38 cellular contexts compared by ENCODE assay signal in genomic region chrX:9372866-9373265, GRCh38.
"Had no signal": no experiment of that assay in that cellular context is flagged by ENCODE, and none has a peak within 500 bp of the region (broad histone marks: within the 10 kb centered on the region; RNA-seq: fewer than 3 reads in every experiment).

No MANE protein-coding gene starts in this region.

- H3K4me1 ChIP-seq: adrenal gland had no signal

- DNase-seq: activated B cell treated with CpG ODN at 0.5 μM for 24 hours; activated CD4-positive, alpha-beta memory T cell treated with anti-CD3 and anti-CD28 coated beads for 36 hours; activated CD4-positive, alpha-beta T cell treated with anti-CD3 and anti-CD28 coated beads for 4 hours; activated CD4-positive, alpha-beta T cell treated with anti-CD3 and anti-CD28 coated beads, Interleukin-2, amount 10 ng/mL, durations not matched to agents 24 days and 14 days; activated CD4-positive, alpha-beta T cell treated with anti-CD3 and anti-CD28 coated beads, Interleukin-2, amount 50 U/mL, for 1 hour; activated CD4-positive, alpha-beta T cell treated with anti-CD3 and anti-CD28 coated beads, Interleukin-2, amount 50 U/mL, for 4 hours; activated CD4-positive, CD25-positive, alpha-beta regulatory T cell treated with anti-CD3 and anti-CD28 coated beads, Interleukin-2, amount 50 U/mL, for 72 hours; activated CD8-positive, alpha-beta memory T cell treated with anti-CD3 and anti-CD28 coated beads, Interleukin-2, amount 50 U/mL, for 4 hours; activated CD8-positive, alpha-beta T cell treated with anti-CD3 and anti-CD28 coated beads for 36 hours; activated effector memory CD4-positive, alpha-beta T cell treated with anti-CD3 and anti-CD28 coated beads, Interleukin-2, amount 50 U/mL, for 16 hours; activated gamma-delta T cell treated with Interleukin-2 at 50 U/mL for 16 hours; activated naive CD4-positive, alpha-beta T cell; activated naive CD4-positive, alpha-beta T cell treated with anti-CD3 and anti-CD28 coated beads for 36 hours; activated naive CD4-positive, alpha-beta T cell treated with anti-CD3 and anti-CD28 coated beads, Interleukin-2, amount 50 U/mL, for 16 hours; activated naive CD8-positive, alpha-beta T cell treated with anti-CD3 and anti-CD28 coated beads, Interleukin-2, amount 10 ng/mL, durations not matched to agents 7 days and 5 days; activated T-cell treated with anti-CD3 and anti-CD28 coated beads for 4 hours; activated T-cell treated with anti-CD3 and anti-CD28 coated beads, Interleukin-2, amount 50 U/mL, for 1 hour; activated T-cell treated with anti-CD3 and anti-CD28 coated beads, Interleukin-2, amount 50 U/mL, for 4 hours; activated T-cell treated with anti-CD3 and anti-CD28 coated beads, Interleukin-2, amount 50 U/mL, for 72 hours; adrenal gland; amniotic stem cell; aorta; caudate nucleus; SW 1271; T-helper 1 cell; T-helper 2 cell; T-helper 9 cell had no signal

- H3K9me3 ChIP-seq: adrenal gland had no signal

- H3K36me3 ChIP-seq: adrenal gland, cardiac muscle cell had no signal

- H3K4me1 Mint-ChIP-seq: activated B cell treated with CpG ODN at 0.5 μM for 24 hours; activated T-helper 17 cell treated with anti-CD3 and anti-CD28 coated beads, Interleukin-2, amount 50 U/mL, for 72 hours; central memory CD8-positive, alpha-beta T cell had no signal

- H3K27ac ChIP-seq: adrenal gland, cardiac muscle cell, VCaP had no signal

- H3K4me3 Mint-ChIP-seq: activated B cell treated with CpG ODN at 0.5 μM for 24 hours; activated CD4-positive, alpha-beta memory T cell treated with anti-CD3 and anti-CD28 coated beads for 36 hours; activated CD4-positive, alpha-beta T cell treated with anti-CD3 and anti-CD28 coated beads, Interleukin-2, amount 10 ng/mL, durations not matched to agents 24 days and 14 days; activated CD8-positive, alpha-beta T cell treated with anti-CD3 and anti-CD28 coated beads for 36 hours; activated naive CD4-positive, alpha-beta T cell treated with anti-CD3 and anti-CD28 coated beads for 36 hours; activated naive CD8-positive, alpha-beta T cell treated with anti-CD3 and anti-CD28 coated beads, Interleukin-2, amount 10 ng/mL, durations not matched to agents 7 days and 5 days; activated T-cell treated with anti-CD3 and anti-CD28 coated beads, Interleukin-2, amount 50 U/mL, for 4 hours; activated T-cell treated with anti-CD3 and anti-CD28 coated beads, Interleukin-2, amount 50 U/mL, for 72 hours; activated T-helper 1 cell treated with anti-CD3 and anti-CD28 coated beads, Interleukin-12 subunit alpha, Interleukin-12 subunit beta, Interleukin-2, Interleukin-4 antibody, amounts not matched to agents 30 ng/mL and 10 ng/mL and 1 ng/mL, durations not matched to agents 14 hours and 24 hours and 36 hours; activated T-helper 17 cell treated with anti-CD3 and anti-CD28 coated beads, Interleukin-2, amount 50 U/mL, for 72 hours; brain; central memory CD8-positive, alpha-beta T cell; T-helper 1 cell treated with Interleukin-12 subunit alpha and Interleukin-12 subunit beta and Interleukin-4 antibody, amounts not matched to agents 30 μg/mL and 1 μg/mL, for 36 hours; T-helper 2 cell treated with Interferon-gamma antibody and Interleukin-4, amounts not matched to agents 5 μg/mL and 100 μg/mL, for 36 hours had no signal

- H3K27ac Mint-ChIP-seq: activated B cell treated with CpG ODN at 0.5 μM for 24 hours; activated CD4-positive, alpha-beta memory T cell treated with anti-CD3 and anti-CD28 coated beads for 36 hours; activated CD4-positive, alpha-beta T cell treated with anti-CD3 and anti-CD28 coated beads, Interleukin-2, amount 10 ng/mL, durations not matched to agents 24 days and 14 days; activated CD8-positive, alpha-beta T cell treated with anti-CD3 and anti-CD28 coated beads for 36 hours; activated naive CD4-positive, alpha-beta T cell treated with anti-CD3 and anti-CD28 coated beads for 36 hours; activated naive CD4-positive, alpha-beta T cell treated with anti-CD3 and anti-CD28 coated beads, Interleukin-2, amount 50 U/mL, for 72 hours; activated naive CD8-positive, alpha-beta T cell treated with anti-CD3 and anti-CD28 coated beads, Interleukin-2, amount 10 ng/mL, durations not matched to agents 7 days and 5 days; activated T-cell treated with anti-CD3 and anti-CD28 coated beads, Interleukin-2, amount 50 U/mL, for 72 hours; activated T-helper 1 cell treated with anti-CD3 and anti-CD28 coated beads, Interleukin-12 subunit alpha, Interleukin-12 subunit beta, Interleukin-2, Interleukin-4 antibody, amounts not matched to agents 30 ng/mL and 10 ng/mL and 1 ng/mL, durations not matched to agents 14 hours and 24 hours and 36 hours; activated T-helper 17 cell treated with anti-CD3 and anti-CD28 coated beads, Interleukin-2, amount 50 U/mL, for 72 hours; brain; T-helper 1 cell treated with Interleukin-12 subunit alpha and Interleukin-12 subunit beta and Interleukin-4 antibody, amounts not matched to agents 30 μg/mL and 1 μg/mL, for 36 hours; T-helper 2 cell treated with Interferon-gamma antibody and Interleukin-4, amounts not matched to agents 5 μg/mL and 100 μg/mL, for 36 hours had no signal

- H3K36me3 Mint-ChIP-seq: activated CD4-positive, alpha-beta memory T cell treated with anti-CD3 and anti-CD28 coated beads for 36 hours; activated naive CD4-positive, alpha-beta T cell treated with anti-CD3 and anti-CD28 coated beads, Interleukin-2, amount 50 U/mL, for 72 hours; brain had no signal

- H3K4me3 ChIP-seq: adrenal gland, cardiac muscle cell had no signal

- H3K9me3 Mint-ChIP-seq: activated B cell treated with CpG ODN at 0.5 μM for 24 hours; activated CD4-positive, alpha-beta memory T cell treated with anti-CD3 and anti-CD28 coated beads for 36 hours; activated CD8-positive, alpha-beta T cell treated with anti-CD3 and anti-CD28 coated beads for 36 hours; activated naive CD4-positive, alpha-beta T cell treated with anti-CD3 and anti-CD28 coated beads, Interleukin-2, amount 50 U/mL, for 72 hours; activated naive CD8-positive, alpha-beta T cell treated with anti-CD3 and anti-CD28 coated beads, Interleukin-2, amount 10 ng/mL, durations not matched to agents 7 days and 5 days; activated T-cell treated with anti-CD3 and anti-CD28 coated beads, Interleukin-2, amount 50 U/mL, for 4 hours; activated T-helper 17 cell treated with anti-CD3 and anti-CD28 coated beads, Interleukin-2, amount 50 U/mL, for 72 hours; brain; central memory CD8-positive, alpha-beta T cell had no signal

- H3K27me3 ChIP-seq: adrenal gland, cardiac muscle cell had no signal

- FAIRE-seq: bronchial epithelial cell, TTC549 had no signal

- ATAC-seq: activated CD8-positive, alpha-beta T cell treated with anti-CD3 and anti-CD28 coated beads for 36 hours; activated naive CD4-positive, alpha-beta T cell treated with anti-CD3 and anti-CD28 coated beads, Interleukin-2, amount 50 U/mL, for 72 hours; activated T-cell treated with anti-CD3 and anti-CD28 coated beads, Interleukin-2, amount 50 U/mL, for 4 hours; activated T-cell treated with anti-CD3 and anti-CD28 coated beads, Interleukin-2, amount 50 U/mL, for 72 hours; activated T-helper 17 cell treated with anti-CD3 and anti-CD28 coated beads, Interleukin-2, amount 50 U/mL, for 72 hours had no signal

- H3K27me3 Mint-ChIP-seq: activated B cell treated with CpG ODN at 0.5 μM for 24 hours; activated CD4-positive, alpha-beta memory T cell treated with anti-CD3 and anti-CD28 coated beads for 36 hours; activated CD8-positive, alpha-beta T cell treated with anti-CD3 and anti-CD28 coated beads for 36 hours; activated T-helper 17 cell treated with anti-CD3 and anti-CD28 coated beads, Interleukin-2, amount 50 U/mL, for 72 hours; central memory CD8-positive, alpha-beta T cell had no signal
